16 cellular contexts compared by ENCODE assay signal in genomic region chr2:188003800-188004199, GRCh38.
DNase-seq lines count a peak whose midpoint lies in the region; ATAC-seq and TF ChIP-seq lines count a peak whose summit lies in the region.
"Had no signal": no experiment of that assay in that cellular context is flagged by ENCODE, and none has a peak within 500 bp of the region (broad histone marks: within the 10 kb centered on the region; RNA-seq: fewer than 3 reads in every experiment).

No MANE protein-coding gene starts in this region.

- no peak overlapping the region for H3K9ac ChIP-seq in HCT116 (ENCODE audit: low read length)
- no peak overlapping the region for H3K9ac ChIP-seq in endocrine pancreas (ENCODE audit: control insufficient read depth, insufficient read depth, low read length)

- H3K36me3 Mint-ChIP-seq in activated T-cell treated with anti-CD3 and anti-CD28 coated beads, Interleukin-2, amount 50 U/mL, for 24 hours (ENCODE audit: low read depth), result no peaks in the 10 kb centered on the region
- H3K36me3 Mint-ChIP-seq in effector memory CD8-positive, alpha-beta T cell (ENCODE audit: insufficient read depth), result no peaks in the 10 kb centered on the region
- H3K36me3 Mint-ChIP-seq: CD4-positive, alpha-beta memory T cell had no signal

- TF ChIP-seq RAD21 in HCT116 (IDR thresholded peaks at IDR 0.05; ENCODE audit: low read depth), result no peak

- RAD21 ChIA-PET in HCT116 (lab: Charles Lee; ENCODE audit: low non-redundant PET in 1 of 2, low total read pairs in 2 of 2, uncharacterized antibody in 2 of 2, unreplicated experiment in 2 of 2), result no interaction called here

- no peaks in the 10 kb centered on the region for H3K9me3 ChIP-seq in HCT116 (ENCODE audit: control insufficient read depth in 1 of 2, insufficient read depth in 1 of 2, low read depth in 1 of 2, low read length in 2 of 2)
- H3K9me3 ChIP-seq in endocrine pancreas (ENCODE audit: control insufficient read depth, low read length), result no peaks in the 10 kb centered on the region
- no peaks in the 10 kb centered on the region for H3K9me3 ChIP-seq in right lobe of liver

- H3K4me1 ChIP-seq in HCT116 (ENCODE audit: control insufficient read depth in 1 of 2, insufficient read depth in 2 of 2, low read length in 2 of 2) (no peaks in the 10 kb centered on the region), endocrine pancreas (ENCODE audit: control insufficient read depth, insufficient read depth, low read length) (no peaks in the 10 kb centered on the region), right lobe of liver (no peaks in the 10 kb centered on the region)

- DNase-seq in DMS53 treated with DMSO at 0.1 percent for 48 hours (lab: John Stamatoyannopoulos, UW; ENCODE audit: unreplicated experiment) (peak; percentile 21), HCT116 (ENCODE audit: low read depth, low spot score) (no peak), right lobe of liver (no peak), nucleus accumbens (lab: John Stamatoyannopoulos, UW) (no peak)
- no peak for DNase-seq in activated T-cell treated with anti-CD3 and anti-CD28 coated beads, Interleukin-2, amount 50 U/mL, for 24 hours
- no peak for DNase-seq in activated T-cell treated with anti-CD3 and anti-CD28 coated beads, Interleukin-2, amount 50 U/mL, for 1 hour
- DNase-seq in effector memory CD8-positive, alpha-beta T cell, result no peak
- DNase-seq: C1 segment of cervical spinal cord; Calu3; CD4-positive, alpha-beta memory T cell; COR-L47; DMS79; GF-D8; H7; HCEC 1CT had no signal

- H3K4me1 Mint-ChIP-seq in activated T-cell treated with anti-CD3 and anti-CD28 coated beads, Interleukin-2, amount 50 U/mL, for 24 hours (ENCODE audit: low read depth), result no peaks in the 10 kb centered on the region
- H3K4me1 Mint-ChIP-seq in effector memory CD8-positive, alpha-beta T cell (ENCODE audit: low read depth in 2 of 2), result no peaks in the 10 kb centered on the region
- H3K4me1 Mint-ChIP-seq: CD4-positive, alpha-beta memory T cell had no signal

- CTCF ChIA-PET in HCT116 (lab: Charles Lee), result no interaction called here

- H2AFZ ChIP-seq in HCT116 (ENCODE audit: low read depth, low read length, poor library complexity, severe bottlenecking), result peak overlapping the region; percentile 46

- H3K4me3 Mint-ChIP-seq in activated T-cell treated with anti-CD3 and anti-CD28 coated beads, Interleukin-2, amount 50 U/mL, for 24 hours, result no peak overlapping the region
- no peak overlapping the region for H3K4me3 Mint-ChIP-seq in effector memory CD8-positive, alpha-beta T cell
- H3K4me3 Mint-ChIP-seq: CD4-positive, alpha-beta memory T cell had no signal

- H3K9me3 Mint-ChIP-seq in activated T-cell treated with anti-CD3 and anti-CD28 coated beads, Interleukin-2, amount 50 U/mL, for 24 hours, result no peaks in the 10 kb centered on the region
- H3K9me3 Mint-ChIP-seq in effector memory CD8-positive, alpha-beta T cell, result peaks cover 0 to 1% of the 10 kb centered on the region in 2 donors

- H3K27me3 ChIP-seq in HCT116 (ENCODE audit: insufficient read depth, low read length) (no peaks in the 10 kb centered on the region), endocrine pancreas (ENCODE audit: control insufficient read depth, insufficient read depth, low read length) (no peaks in the 10 kb centered on the region), right lobe of liver (no peaks in the 10 kb centered on the region)

- TF ChIP-seq POLR2A in HCT116 (IDR thresholded peaks at IDR 0.05; ENCODE audit: borderline replicate concordance, extremely low read depth, insufficient read depth, insufficient read length), result no peak
- TF ChIP-seq POLR2A in right lobe of liver (IDR thresholded peaks at IDR 0.05), result no peak

- H3K4me2 ChIP-seq in HCT116 (ENCODE audit: low read length), result no peak overlapping the region

- H3K36me3 ChIP-seq in HCT116 (ENCODE audit: control insufficient read depth in 1 of 2, insufficient read depth in 2 of 2, low read length in 2 of 2), result no peaks in the 10 kb centered on the region
- H3K36me3 ChIP-seq in endocrine pancreas (ENCODE audit: control insufficient read depth, insufficient read depth, low read length), result no peaks in the 10 kb centered on the region
- H3K36me3 ChIP-seq in right lobe of liver, result no peaks in the 10 kb centered on the region

- no peak overlapping the region for H3K27ac Mint-ChIP-seq in activated T-cell treated with anti-CD3 and anti-CD28 coated beads, Interleukin-2, amount 50 U/mL, for 24 hours
- no peak overlapping the region for H3K27ac Mint-ChIP-seq in effector memory CD8-positive, alpha-beta T cell
- H3K27ac Mint-ChIP-seq: CD4-positive, alpha-beta memory T cell had no signal

- H3K27me3 Mint-ChIP-seq in activated T-cell treated with anti-CD3 and anti-CD28 coated beads, Interleukin-2, amount 50 U/mL, for 24 hours, result peaks cover 3% of the 10 kb centered on the region
- H3K27me3 Mint-ChIP-seq in effector memory CD8-positive, alpha-beta T cell, result no peaks in the 10 kb centered on the region
- H3K27me3 Mint-ChIP-seq: CD4-positive, alpha-beta memory T cell had no signal

- H3K79me2 ChIP-seq in HCT116 (ENCODE audit: insufficient read depth, low read length), result no peaks in the 10 kb centered on the region

- TF ChIP-seq CTCF in HCT116 (IDR thresholded peaks at IDR 0.05 in 2 of 3, conservative IDR thresholded peaks at IDR 0.05 in 1 of 3; ENCODE audit: borderline replicate concordance in 1 of 3, insufficient read depth in 1 of 3, low read depth in 2 of 3, low read length in 2 of 3), result no peak
- no peak for TF ChIP-seq CTCF in right lobe of liver (IDR thresholded peaks at IDR 0.05)

- WGBS in right lobe of liver (ENCODE audit: insufficient coverage, low coverage, low lambda C conversion rate, missing lambda C conversion rate), result 12% methylated on average over 2 of the region's 2 CpGs

- no peaks in the 10 kb centered on the region for H4K20me1 ChIP-seq in HCT116 (ENCODE audit: insufficient read depth)

- no peak overlapping the region for H3K27ac ChIP-seq in HCT116 (ENCODE audit: low read depth, low read length)
- H3K27ac ChIP-seq in right lobe of liver, result no peak overlapping the region

- H3K4me3 ChIP-seq in HCT116 (replicated peaks in 1 of 2; ENCODE audit: low read depth in 1 of 2, low read length in 2 of 2) (no peak overlapping the region), endocrine pancreas (ENCODE audit: control insufficient read depth, insufficient read depth, low read length) (peak overlapping the region; percentile 14), right lobe of liver (no peak overlapping the region)

- no TSS peak for BruUV-seq in HCT116 (replicated peaks; lab: Mats Ljungman, UMichigan)

- POLR2A ChIA-PET in HCT116 (lab: Charles Lee), result no interaction called here

- no peaks in the 10 kb centered on the region for H3K9me2 ChIP-seq in HCT116 (ENCODE audit: insufficient read depth)

- intact Hi-C loops in HCT116 (cut with micrococcal nuclease), result no loop called here
- intact Hi-C loops in right lobe of liver (cut with DNase I), result no loop called here

- ATAC-seq in HCT116, result no peak
- ATAC-seq in right lobe of liver, result peak; percentile 65 to 79 (median 72)
- no peak for ATAC-seq in effector memory CD8-positive, alpha-beta T cell (replicated peaks)

TF ChIP-seq in HCT116, 20 proteins besides CTCF, POLR2A, EP300 and RAD21 (continues in another document):
- TF ChIP-seq YY1 (IDR thresholded peaks at IDR 0.05; ENCODE audit: extremely low read depth, insufficient replicate concordance, low read depth, low read length), result no peak
- TF ChIP-seq EZH2 (IDR thresholded peaks at IDR 0.05), result no peak
- TF ChIP-seq REST (IDR thresholded peaks at IDR 0.05; ENCODE audit: low read depth), result no peak
- TF ChIP-seq MAX (IDR thresholded peaks at IDR 0.05), result no peak
- TF ChIP-seq SRF (IDR thresholded peaks at IDR 0.05; ENCODE audit: low read depth), result no peak
- TF ChIP-seq ZNF274 (IDR thresholded peaks at IDR 0.05; ENCODE audit: low read depth, low read length), result no peak
- no peak for TF ChIP-seq CBX3 (IDR thresholded peaks at IDR 0.05; ENCODE audit: low read depth)
- TF ChIP-seq EGR1 (IDR thresholded peaks at IDR 0.05; ENCODE audit: low read depth), result no peak
- TF ChIP-seq ZFX (IDR thresholded peaks at IDR 0.05), result no peak
- no peak for TF ChIP-seq ATF3 (IDR thresholded peaks at IDR 0.05)

Comparison
In these comparisons a context has a peak if more than half of its experiments do, and no peak if none do; other contexts are left out.
1. ATAC-seq: peak in right lobe of liver (4 of 4); none in HCT116 (single experiment) and effector memory CD8-positive, alpha-beta T cell (single experiment).